Comparison of ENCODE assay signal across 27 cellular contexts in genomic region chr13:90201676-90202425, GRCh38.
A peak's percentile ranks its signal among the peaks of the same experiment; 100 is the strongest.
DNase-seq lines count a peak whose midpoint lies in the region; ATAC-seq and TF ChIP-seq lines count a peak whose summit lies in the region.
"Had no signal": no experiment of that assay in that cellular context is flagged by ENCODE, and none has a peak within 500 bp of the region (broad histone marks: within the 10 kb centered on the region; RNA-seq: fewer than 3 reads in every experiment).

No MANE protein-coding gene starts in this region.

- H3K4me3 ChIP-seq in ACC112 (ENCODE audit: low read depth, low read length), result no peak overlapping the region
- no peak overlapping the region for H3K4me3 ChIP-seq in GM23338
- H3K4me3 ChIP-seq in hepatocyte, result no peak overlapping the region
- no peak overlapping the region for H3K4me3 ChIP-seq in adrenal gland
- H3K4me3 ChIP-seq: A549, colonic mucosa, K562, Peyer's patch, SJCRH30 had no signal

- ATAC-seq in GM23338, result no peak
- no peak for ATAC-seq in stimulated activated naive B cell treated with anti-CD40 and anti-IgM and Interleukin-4, amounts not matched to agents 10 μg/mL and 1 μg/mL and 100 μg/mL, for 72 hours (replicated peaks)
- ATAC-seq: A549; activated naive CD8-positive, alpha-beta T cell treated with anti-CD3 and anti-CD28 coated beads, Interleukin-2, amount 50 U/mL, for 24 hours; activated T-cell treated with anti-CD3 and anti-CD28 coated beads, Interleukin-2, amount 50 U/mL, for 4 hours; K562; natural killer cell treated with Interleukin-12 subunit alpha and Interleukin-12 subunit beta and Interleukin-15 and Interleukin-18, amount 100 ng/mL, for 72 hours had no signal

- H3F3A ChIP-seq in GM23338 (replicated peaks; ENCODE audit: low read depth), result no peaks in the 10 kb centered on the region

- H3K4me3 Mint-ChIP-seq in GM23338, result no peak overlapping the region
- H3K4me3 Mint-ChIP-seq in stimulated activated naive B cell treated with anti-CD40 and anti-IgM and Interleukin-4, amounts not matched to agents 10 μg/mL and 1 μg/mL and 100 μg/mL, for 72 hours, result no peak overlapping the region
- H3K4me3 Mint-ChIP-seq: activated naive CD8-positive, alpha-beta T cell treated with anti-CD3 and anti-CD28 coated beads, Interleukin-2, amount 50 U/mL, for 24 hours; activated T-cell treated with anti-CD3 and anti-CD28 coated beads, Interleukin-2, amount 50 U/mL, for 4 hours; natural killer cell treated with Interleukin-12 subunit alpha and Interleukin-12 subunit beta and Interleukin-15 and Interleukin-18, amount 100 ng/mL, for 72 hours had no signal

- no peaks in the 10 kb centered on the region for H3K27me3 Mint-ChIP-seq in GM23338 (ENCODE audit: insufficient read depth, low read depth, poor library complexity)
- H3K27me3 Mint-ChIP-seq in stimulated activated naive B cell treated with anti-CD40 and anti-IgM and Interleukin-4, amounts not matched to agents 10 μg/mL and 1 μg/mL and 100 μg/mL, for 72 hours, result no peaks in the 10 kb centered on the region
- H3K27me3 Mint-ChIP-seq: activated naive CD8-positive, alpha-beta T cell treated with anti-CD3 and anti-CD28 coated beads, Interleukin-2, amount 50 U/mL, for 24 hours; natural killer cell treated with Interleukin-12 subunit alpha and Interleukin-12 subunit beta and Interleukin-15 and Interleukin-18, amount 100 ng/mL, for 72 hours had no signal

- DNase-seq in GM23338 (ENCODE audit: low spot score), result no peak
- no peak for DNase-seq in epithelial cell of prostate (ENCODE audit: low read depth, low spot score)
- peak; percentile 3 for DNase-seq in hepatocyte (ENCODE audit: low spot score)
- DNase-seq in hippocampal formation (lab: John Stamatoyannopoulos, UW), result no peak
- no peak for DNase-seq in adrenal gland
- DNase-seq in medulla oblongata (ENCODE audit: extremely low spot score), result no peak
- no peak for DNase-seq in stimulated activated naive B cell treated with anti-CD40 and anti-IgM and Interleukin-4, amounts not matched to agents 10 μg/mL and 1 μg/mL and 100 μg/mL, for 72 hours
- DNase-seq: activated CD4-positive, alpha-beta T cell treated with anti-CD3 and anti-CD28 coated beads for 4 hours; activated gamma-delta T cell treated with Interleukin-2 at 50 U/mL for 16 hours; activated naive CD8-positive, alpha-beta T cell treated with anti-CD3 and anti-CD28 coated beads, Interleukin-2, amount 50 U/mL, for 24 hours; activated T-cell treated with anti-CD3 and anti-CD28 coated beads, Interleukin-2, amount 50 U/mL, for 4 hours; brain microvascular endothelial cell; colonic mucosa; effector CD8-positive, alpha-beta T cell; foreskin melanocyte; NCI-H1105; NCI-H187 treated with DMSO at 0.1 percent for 48 hours; NCI-H2171 treated with DMSO at 0.1 percent for 48 hours; NCI-H526 treated with DMSO at 0.1 percent for 48 hours; Peyer's patch; SJCRH30; stimulated activated CD4-positive, alpha-beta T cell treated with anti-CD3 and anti-CD28 coated beads, Interleukin-2, amount 100 ng/mL, for 48 hours; trophoblast cell had no signal

- no peaks in the 10 kb centered on the region for H3K9me2 ChIP-seq in GM23338 (ENCODE audit: insufficient read depth)
- H3K9me2 ChIP-seq in hepatocyte (replicated peaks; ENCODE audit: insufficient read depth), result no peaks in the 10 kb centered on the region

- H3K9me3 Mint-ChIP-seq in GM23338, result no peaks in the 10 kb centered on the region
- peaks cover 3 to 9% of the 10 kb centered on the region in 2 donors for H3K9me3 Mint-ChIP-seq in stimulated activated naive B cell treated with anti-CD40 and anti-IgM and Interleukin-4, amounts not matched to agents 10 μg/mL and 1 μg/mL and 100 μg/mL, for 72 hours

- H3K79me2 ChIP-seq in ACC112 (ENCODE audit: control insufficient read depth, insufficient read depth, low read length, unreplicated experiment) (no peaks in the 10 kb centered on the region), GM23338 (replicated peaks; ENCODE audit: insufficient read depth) (no peaks in the 10 kb centered on the region), hepatocyte (no peaks in the 10 kb centered on the region)

- H3K36me3 Mint-ChIP-seq in GM23338 (ENCODE audit: low read depth), result no peaks in the 10 kb centered on the region
- no peaks in the 10 kb centered on the region for H3K36me3 Mint-ChIP-seq in stimulated activated naive B cell treated with anti-CD40 and anti-IgM and Interleukin-4, amounts not matched to agents 10 μg/mL and 1 μg/mL and 100 μg/mL, for 72 hours
- H3K36me3 Mint-ChIP-seq: natural killer cell treated with Interleukin-12 subunit alpha and Interleukin-12 subunit beta and Interleukin-15 and Interleukin-18, amount 100 ng/mL, for 72 hours had no signal

- H3K27me3 ChIP-seq in ACC112 (ENCODE audit: insufficient read depth, low read length), result no peaks in the 10 kb centered on the region
- no peaks in the 10 kb centered on the region for H3K27me3 ChIP-seq in GM23338 (ENCODE audit: insufficient read depth)
- H3K27me3 ChIP-seq in hepatocyte, result no peaks in the 10 kb centered on the region
- H3K27me3 ChIP-seq in adrenal gland, result no peaks in the 10 kb centered on the region
- H3K27me3 ChIP-seq: brain microvascular endothelial cell, colonic mucosa, Peyer's patch, SJCRH30 had no signal

- no peaks in the 10 kb centered on the region for H3K36me3 ChIP-seq in ACC112 (ENCODE audit: insufficient read depth, low read length)
- H3K36me3 ChIP-seq in GM23338 (ENCODE audit: insufficient read depth), result no peaks in the 10 kb centered on the region
- no peaks in the 10 kb centered on the region for H3K36me3 ChIP-seq in hepatocyte (replicated peaks; ENCODE audit: insufficient read depth, low read depth)
- H3K36me3 ChIP-seq in adrenal gland (replicated peaks in 1 of 2), result no peaks in the 10 kb centered on the region
- H3K36me3 ChIP-seq: brain microvascular endothelial cell, colonic mucosa, Peyer's patch, SJCRH30 had no signal

- TF ChIP-seq CTCF in GM23338 (conservative IDR thresholded peaks at IDR 0.05; ENCODE audit: low read depth in 2 of 2) (no peak), hepatocyte (IDR thresholded peaks at IDR 0.05; ENCODE audit: poor library complexity) (no peak), adrenal gland (IDR thresholded peaks at IDR 0.05) (no peak)

- H3K4me1 Mint-ChIP-seq in GM23338, result no peaks in the 10 kb centered on the region
- H3K4me1 Mint-ChIP-seq in stimulated activated naive B cell treated with anti-CD40 and anti-IgM and Interleukin-4, amounts not matched to agents 10 μg/mL and 1 μg/mL and 100 μg/mL, for 72 hours, result no peaks in the 10 kb centered on the region
- H3K4me1 Mint-ChIP-seq: activated naive CD8-positive, alpha-beta T cell treated with anti-CD3 and anti-CD28 coated beads, Interleukin-2, amount 50 U/mL, for 24 hours had no signal

- 53% methylated on average over 7 of the region's 7 CpGs for WGBS in hepatocyte (ENCODE audit: low lambda C conversion rate, missing lambda C conversion rate)
- 57 to 79% (median 59%) methylated on average over 7 of the region's 7 CpGs for WGBS in adrenal gland, 4 donors

- no peaks in the 10 kb centered on the region for H3K4me1 ChIP-seq in ACC112 (ENCODE audit: control insufficient read depth, insufficient read depth, low read length, unreplicated experiment)
- H3K4me1 ChIP-seq in GM23338 (ENCODE audit: insufficient read depth), result no peaks in the 10 kb centered on the region
- no peaks in the 10 kb centered on the region for H3K4me1 ChIP-seq in hepatocyte (ENCODE audit: insufficient read depth)
- no peaks in the 10 kb centered on the region for H3K4me1 ChIP-seq in adrenal gland (replicated peaks in 1 of 2)
- H3K4me1 ChIP-seq: A549, colonic mucosa, Peyer's patch, SJCRH30 had no signal

- intact Hi-C loops in adrenal gland (cut with DNase I), result no loop called here

- H3K27ac ChIP-seq in ACC112 (ENCODE audit: low read depth, low read length) (peak overlapping the region; percentile 19; the same call in 1 of the 2 replicates), GM23338 (ENCODE audit: low read depth) (no peak overlapping the region), epithelial cell of prostate (peak overlapping the region; percentile 3), hepatocyte (peak overlapping the region; percentile 49), adrenal gland (no peak overlapping the region)
- H3K27ac ChIP-seq: A549, brain microvascular endothelial cell, colonic mucosa, Peyer's patch, SJCRH30 had no signal

- no peaks in the 10 kb centered on the region for H4K20me1 ChIP-seq in GM23338 (replicated peaks; ENCODE audit: insufficient read depth)
- H4K20me1 ChIP-seq in hepatocyte (ENCODE audit: insufficient read depth, poor library complexity, severe bottlenecking), result no peaks in the 10 kb centered on the region

- no peak overlapping the region for H3K27ac Mint-ChIP-seq in GM23338
- no peak overlapping the region for H3K27ac Mint-ChIP-seq in stimulated activated naive B cell treated with anti-CD40 and anti-IgM and Interleukin-4, amounts not matched to agents 10 μg/mL and 1 μg/mL and 100 μg/mL, for 72 hours
- H3K27ac Mint-ChIP-seq: activated naive CD8-positive, alpha-beta T cell treated with anti-CD3 and anti-CD28 coated beads, Interleukin-2, amount 50 U/mL, for 24 hours; natural killer cell treated with Interleukin-12 subunit alpha and Interleukin-12 subunit beta and Interleukin-15 and Interleukin-18, amount 100 ng/mL, for 72 hours had no signal

- no peak overlapping the region for H2AFZ ChIP-seq in ACC112 (ENCODE audit: low read length, unreplicated experiment)
- peak overlapping the region; percentile 30; the same call in 1 of the 2 replicates for H2AFZ ChIP-seq in GM23338
- no peak overlapping the region for H2AFZ ChIP-seq in hepatocyte

- no peaks in the 10 kb centered on the region for H3K9me3 ChIP-seq in hepatocyte (ENCODE audit: low read depth)
- no peaks in the 10 kb centered on the region for H3K9me3 ChIP-seq in adrenal gland (replicated peaks in 1 of 3)
- H3K9me3 ChIP-seq: A549, colonic mucosa, Peyer's patch, SJCRH30 had no signal

- no peak for TF ChIP-seq POLR2A in adrenal gland (IDR thresholded peaks at IDR 0.05)

- H3K4me2 ChIP-seq in GM23338 (no peak overlapping the region), hepatocyte (no peak overlapping the region)
- H3K4me2 ChIP-seq: A549 had no signal

TF ChIP-seq in GM23338, 12 proteins besides CTCF, POLR2A, EP300 and RAD21 (continues in another document):
- TF ChIP-seq NANOG (IDR thresholded peaks at IDR 0.05; ENCODE audit: borderline replicate concordance) (no peak), ETS1 (IDR thresholded peaks at IDR 0.05) (no peak)

Comparison
In these comparisons a context has a peak if more than half of its experiments do, and no peak if none do; other contexts are left out.
1. H3K27ac ChIP-seq: peak in ACC112 (single experiment), epithelial cell of prostate (single experiment) and hepatocyte (single experiment); none in GM23338 (single experiment) and adrenal gland (0 of 5).